1 cellular context compared by ENCODE assay signal in genomic region chr6:33812669-33813068, GRCh38.
TF ChIP-seq lines count a peak whose summit lies in the region.

No MANE protein-coding gene starts in this region.

TF ChIP-seq in HepG2, 621 proteins besides CTCF, POLR2A, EP300 and RAD21 (continued from another document and continues in another):
- no peak for TF ChIP-seq ATM (IDR thresholded peaks at IDR 0.05; ENCODE audit: borderline replicate concordance)
- TF ChIP-seq XBP1 (CRISPR knock-in tag; IDR thresholded peaks at IDR 0.05), result peak; percentile 87; the same call in 1 of the 2 replicates
- no peak for TF ChIP-seq ZNF550 (CRISPR knock-in tag; IDR thresholded peaks at IDR 0.05; ENCODE audit: borderline replicate concordance)
- no peak for TF ChIP-seq POLR2AphosphoS5 (IDR thresholded peaks at IDR 0.05; ENCODE audit: low read depth, low read length)
- peak; percentile 38; the same call in 1 of the 2 replicates for TF ChIP-seq TBX2 (CRISPR knock-in tag; IDR thresholded peaks at IDR 0.05; ENCODE audit: borderline replicate concordance)
- TF ChIP-seq TGIF2 (CRISPR knock-in tag; IDR thresholded peaks at IDR 0.05), result peak; percentile 98
- no peak for TF ChIP-seq FOXO4 (CRISPR knock-in tag; conservative IDR thresholded peaks at IDR 0.05)
- peak; percentile 89 for TF ChIP-seq HES4 (CRISPR knock-in tag; IDR thresholded peaks at IDR 0.05; ENCODE audit: borderline replicate concordance)
- TF ChIP-seq ETV6 (CRISPR knock-in tag; conservative IDR thresholded peaks at IDR 0.05), result peak; percentile 96
- peak; percentile 95 for TF ChIP-seq NKX3-1 (CRISPR knock-in tag; IDR thresholded peaks at IDR 0.05)
- TF ChIP-seq ZNF18 (CRISPR knock-in tag; IDR thresholded peaks at IDR 0.05; ENCODE audit: insufficient replicate concordance), result peak; percentile 55
- peak; percentile 89; the same call in 1 of the 2 replicates for TF ChIP-seq FOXC1 (CRISPR knock-in tag; IDR thresholded peaks at IDR 0.05; ENCODE audit: borderline replicate concordance)
- peak; percentile 43; the same call in 1 of the 2 replicates for TF ChIP-seq ISL2 (CRISPR knock-in tag; IDR thresholded peaks at IDR 0.05)
- no peak for TF ChIP-seq ZC3H4 (CRISPR knock-in tag; IDR thresholded peaks at IDR 0.05; ENCODE audit: borderline replicate concordance)
- TF ChIP-seq ZNF432 (CRISPR knock-in tag; IDR thresholded peaks at IDR 0.05; ENCODE audit: borderline replicate concordance), result no peak
- TF ChIP-seq ZNF605 (CRISPR knock-in tag; IDR thresholded peaks at IDR 0.05), result peak; percentile 78; the same call in 1 of the 2 replicates
- no peak for TF ChIP-seq NFE2L1 (CRISPR knock-in tag; IDR thresholded peaks at IDR 0.05; ENCODE audit: borderline replicate concordance)
- TF ChIP-seq DNMT1 (CRISPR knock-in tag; IDR thresholded peaks at IDR 0.05), result no peak
- peak; percentile 98 for TF ChIP-seq AHR (CRISPR knock-in tag; IDR thresholded peaks at IDR 0.05)
- TF ChIP-seq ZNF280B (CRISPR knock-in tag; IDR thresholded peaks at IDR 0.05; ENCODE audit: borderline replicate concordance), result peak; percentile 85
- no peak for TF ChIP-seq ZNF672 (CRISPR knock-in tag; IDR thresholded peaks at IDR 0.05)
- no peak for TF ChIP-seq SRF (IDR thresholded peaks at IDR 0.05; ENCODE audit: low read depth, low read length)
- TF ChIP-seq ZNF235 (CRISPR knock-in tag; IDR thresholded peaks at IDR 0.05; ENCODE audit: borderline replicate concordance), result peak; percentile 85; the same call in 1 of the 2 replicates
- peak; percentile 79; the same call in 1 of the 2 replicates for TF ChIP-seq GLI4 (CRISPR knock-in tag; IDR thresholded peaks at IDR 0.05; ENCODE audit: borderline replicate concordance)
- TF ChIP-seq ZNF639 (CRISPR knock-in tag; conservative IDR thresholded peaks at IDR 0.05), result peak; percentile 73; the same call in 1 of the 2 replicates
- TF ChIP-seq KLF16 (CRISPR knock-in tag; IDR thresholded peaks at IDR 0.05), result peak in 1 of 2 experiments; percentile 98; a peak in 2 of 4 replicates
- no peak for TF ChIP-seq ZNF572 (CRISPR knock-in tag; IDR thresholded peaks at IDR 0.05)
- TF ChIP-seq BRD4 (CRISPR knock-in tag; IDR thresholded peaks at IDR 0.05), result no peak
- TF ChIP-seq SIN3B (IDR thresholded peaks at IDR 0.05; ENCODE audit: low read length), result no peak
- TF ChIP-seq HBP1 (CRISPR knock-in tag; IDR thresholded peaks at IDR 0.05; ENCODE audit: low read depth), result peak; percentile 92
- TF ChIP-seq NFE2 (CRISPR knock-in tag; IDR thresholded peaks at IDR 0.05), result no peak
- 0 out of 2 replicates have a peak, but pooled peaks have one; percentile 51 for TF ChIP-seq ZC3H13 (CRISPR knock-in tag; IDR thresholded peaks at IDR 0.05)
- TF ChIP-seq ZNF24 (IDR thresholded peaks at IDR 0.05), result no peak
- no peak for TF ChIP-seq ZNF276 (CRISPR knock-in tag; IDR thresholded peaks at IDR 0.05; ENCODE audit: low read depth)
- TF ChIP-seq CBX2 (IDR thresholded peaks at IDR 0.05; ENCODE audit: low read depth, low read length), result no peak
- no peak for TF ChIP-seq CBX2 (CRISPR knock-in tag; IDR thresholded peaks at IDR 0.05; ENCODE audit: low read depth)
- TF ChIP-seq NFAT5 (CRISPR knock-in tag; IDR thresholded peaks at IDR 0.05), result peak; percentile 96
- no peak for TF ChIP-seq ZXDC (CRISPR knock-in tag; IDR thresholded peaks at IDR 0.05)
- TF ChIP-seq NCOA1 (CRISPR knock-in tag; IDR thresholded peaks at IDR 0.05), result no peak
- TF ChIP-seq IKZF5 (CRISPR knock-in tag; IDR thresholded peaks at IDR 0.05), result peak; percentile 85; the same call in 1 of the 2 replicates
- TF ChIP-seq ZNF33A (CRISPR knock-in tag; IDR thresholded peaks at IDR 0.05; ENCODE audit: borderline replicate concordance), result no peak
- no peak; the same call in 1 of the 2 replicates for TF ChIP-seq YEATS2 (CRISPR knock-in tag; IDR thresholded peaks at IDR 0.05; ENCODE audit: borderline replicate concordance)
- TF ChIP-seq FIP1L1 (IDR thresholded peaks at IDR 0.05; ENCODE audit: borderline replicate concordance, insufficient read depth, low read depth, low read length), result no peak
